In the genomic region with DNA sequence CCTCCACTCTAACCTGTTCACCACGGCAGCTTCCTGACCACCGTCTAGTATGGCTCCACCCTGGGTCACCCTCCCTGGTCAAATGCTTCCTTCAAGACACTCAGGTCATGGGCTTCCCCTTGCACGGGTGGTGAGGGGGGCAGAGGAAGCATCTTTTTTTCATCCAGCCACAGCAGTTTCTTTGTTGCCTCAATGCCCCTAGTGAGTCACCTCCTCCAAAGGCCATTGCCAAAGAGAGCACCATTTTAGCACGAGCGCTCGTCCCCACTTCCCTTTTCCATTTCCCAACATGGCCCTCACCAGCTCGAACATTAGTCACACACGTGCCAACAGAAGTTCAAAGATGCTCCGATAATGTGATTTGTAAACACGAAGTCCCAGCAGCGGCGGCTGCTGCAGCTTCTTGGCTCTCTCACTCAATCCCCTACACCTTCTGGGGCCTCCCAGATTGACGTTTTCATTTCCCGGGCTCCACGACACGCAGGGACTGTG, we compare ENCODE assay signal across 10 cellular contexts.
A peak's percentile ranks its signal among the peaks of the same experiment; 100 is the strongest.
DNase-seq lines count a peak whose midpoint lies in the region; ATAC-seq and TF ChIP-seq lines count a peak whose summit lies in the region.
"Had no signal": no experiment of that assay in that cellular context is flagged by ENCODE, and none has a peak within 500 bp of the region (broad histone marks: within the 10 kb centered on the region; RNA-seq: fewer than 3 reads in every experiment).

No MANE protein-coding gene starts in this region.

- no peak overlapping the region for H3K4me2 ChIP-seq in IMR-90 (ENCODE audit: low read depth, low read length)

- peak overlapping the region; percentile 7 for H2AFZ ChIP-seq in IMR-90 (replicated peaks; ENCODE audit: low read length, poor library complexity)

- H3K27ac ChIP-seq in IMR-90 (ENCODE audit: insufficient read depth, low read length) (no peak overlapping the region), right lobe of liver (no peak overlapping the region)

- no peaks in the 10 kb centered on the region for H3K36me3 ChIP-seq in IMR-90 (ENCODE audit: control insufficient read depth, insufficient read depth, low read length)
- no peaks in the 10 kb centered on the region for H3K36me3 ChIP-seq in right lobe of liver
- H3K36me3 ChIP-seq: HAP-1 had no signal

- in situ Hi-C loops in IMR-90 (cut with MboI; ENCODE audit: low sequenced_read_pairs), result no loop called here

- H3K4me3 ChIP-seq in IMR-90 (ENCODE audit: insufficient read depth, low read depth, low read length) (no peak overlapping the region), right lobe of liver (no peak overlapping the region)
- H3K4me3 ChIP-seq: HAP-1 had no signal

- no peak for TF ChIP-seq POLR2A in IMR-90 (IDR thresholded peaks at IDR 0.05; ENCODE audit: low read depth, low read length)
- TF ChIP-seq POLR2A in right lobe of liver (IDR thresholded peaks at IDR 0.05), result no peak

- DNase-seq in IMR-90, result peak; percentile 31
- DNase-seq in activated naive CD8-positive, alpha-beta T cell treated with anti-CD3 and anti-CD28 coated beads for 36 hours, result peak; percentile 20
- DNase-seq in right lobe of liver, result peak in 1 of 3 donors; percentile 35
- peak in 1 of 2 donors; percentile 56 for DNase-seq in stimulated activated naive CD8-positive, alpha-beta T cell treated with anti-CD3 and anti-CD28 coated beads, Interleukin-15, amount 100 ng/mL, for 72 hours
- no peak for DNase-seq in epidermal melanocyte (ENCODE audit: insufficient read length, low spot score)
- DNase-seq in NCI-H1417 (lab: John Stamatoyannopoulos, UW), result no peak
- no peak for DNase-seq in inferior parietal cortex (ENCODE audit: extremely low spot score)
- DNase-seq: NCI-H748 treated with DMSO at 0.1 percent for 48 hours had no signal

- ATAC-seq in IMR-90 (ENCODE audit: low read depth) (peak; percentile 32), right lobe of liver (peak; percentile 42 to 72 (median 56)), HG03025 (IDR thresholded peaks at IDR 0.05; ENCODE audit: low FRiP score, unreplicated experiment) (no peak)
- ATAC-seq in stimulated activated naive CD8-positive, alpha-beta T cell treated with anti-CD3 and anti-CD28 coated beads, Interleukin-15, amount 100 ng/mL, for 72 hours, result peak; percentile 88

- H2AK9ac ChIP-seq in IMR-90 (replicated peaks; ENCODE audit: low read depth, low read length, poor library complexity), result peak overlapping the region; percentile 58

- no peak overlapping the region for H4K8ac ChIP-seq in IMR-90 (ENCODE audit: low read depth in 2 of 2, low read length in 2 of 2)

- TF ChIP-seq RAD21 in IMR-90 (IDR thresholded peaks at IDR 0.05; ENCODE audit: low read length), result no peak

- no peaks in the 10 kb centered on the region for H3K27me3 ChIP-seq in IMR-90 (ENCODE audit: control insufficient read depth, insufficient read depth, low read length)
- H3K27me3 ChIP-seq in right lobe of liver, result no peaks in the 10 kb centered on the region

- peaks cover 6% of the 10 kb centered on the region; the same call in 1 of the 2 replicates for H3K9me3 ChIP-seq in IMR-90 (ENCODE audit: control insufficient read depth, insufficient read depth, low read length)
- no peaks in the 10 kb centered on the region for H3K9me3 ChIP-seq in right lobe of liver
- H3K9me3 ChIP-seq: HAP-1 had no signal

- H3K4me1 Mint-ChIP-seq in activated naive CD8-positive, alpha-beta T cell treated with anti-CD3 and anti-CD28 coated beads for 36 hours, result peaks cover 16% of the 10 kb centered on the region
- H3K4me1 Mint-ChIP-seq in stimulated activated naive CD8-positive, alpha-beta T cell treated with anti-CD3 and anti-CD28 coated beads, Interleukin-15, amount 100 ng/mL, for 72 hours, result peaks cover 18% of the 10 kb centered on the region

- no peaks in the 10 kb centered on the region for H3K27me3 Mint-ChIP-seq in activated naive CD8-positive, alpha-beta T cell treated with anti-CD3 and anti-CD28 coated beads for 36 hours
- H3K27me3 Mint-ChIP-seq in stimulated activated naive CD8-positive, alpha-beta T cell treated with anti-CD3 and anti-CD28 coated beads, Interleukin-15, amount 100 ng/mL, for 72 hours, result no peaks in the 10 kb centered on the region

- H2BK20ac ChIP-seq in IMR-90 (ENCODE audit: low read depth, low read length), result no peak overlapping the region

- TF ChIP-seq CTCF in IMR-90 (conservative IDR thresholded peaks at IDR 0.05; ENCODE audit: low read depth, low read length) (no peak), right lobe of liver (IDR thresholded peaks at IDR 0.05) (no peak)

- no peak overlapping the region for H3K23ac ChIP-seq in IMR-90 (ENCODE audit: low read depth, low read length)

- intact Hi-C loops in IMR-90 (cut with micrococcal nuclease) (no loop called here), right lobe of liver (cut with DNase I) (no loop called here)

- H2AK5ac ChIP-seq in IMR-90 (ENCODE audit: low read depth, low read length), result no peak overlapping the region; the same call in 1 of the 2 replicates

- H3K56ac ChIP-seq in IMR-90 (ENCODE audit: extremely low read depth, insufficient read depth, low read length), result no peak overlapping the region

- H3K9me1 ChIP-seq in IMR-90 (ENCODE audit: insufficient read depth, low read length), result 0 out of 2 replicates have a peak, but pooled peaks cover 5% of the 10 kb centered on the region

- H3K18ac ChIP-seq in IMR-90 (ENCODE audit: low read depth, low read length), result no peak overlapping the region

- no peak overlapping the region for H2BK15ac ChIP-seq in IMR-90 (ENCODE audit: low read depth, low read length)

- no peak overlapping the region for H2BK5ac ChIP-seq in IMR-90 (ENCODE audit: low read depth, low read length, poor library complexity, severe bottlenecking)

- H3K14ac ChIP-seq in IMR-90 (replicated peaks; ENCODE audit: low read depth, low read length), result no peak overlapping the region

- no peaks in the 10 kb centered on the region; the same call in 1 of the 2 replicates for H3K4me1 ChIP-seq in IMR-90 (ENCODE audit: control insufficient read depth, insufficient read depth, low read length)
- no peaks in the 10 kb centered on the region for H3K4me1 ChIP-seq in right lobe of liver
- H3K4me1 ChIP-seq: HAP-1 had no signal

- CTCF ChIA-PET in IMR-90 (lab: Yijun Ruan, JAX), result interaction anchor here (0.6 kb wide), 1 partner anchor 30 kb away, joined by 3 read pairs; no protein-coding TSS in a partner anchor

- no TSS peak for BruUV-seq in IMR-90 (replicated peaks; lab: Mats Ljungman, UMichigan)

- H3K4ac ChIP-seq in IMR-90 (ENCODE audit: low read depth, low read length), result no peak overlapping the region

- H4K5ac ChIP-seq in IMR-90 (ENCODE audit: low read depth, low read length), result no peak overlapping the region

- H3K27ac Mint-ChIP-seq in activated naive CD8-positive, alpha-beta T cell treated with anti-CD3 and anti-CD28 coated beads for 36 hours, result peak overlapping the region; percentile 61
- H3K27ac Mint-ChIP-seq in stimulated activated naive CD8-positive, alpha-beta T cell treated with anti-CD3 and anti-CD28 coated beads, Interleukin-15, amount 100 ng/mL, for 72 hours, result no peak overlapping the region

- dilution Hi-C loops in IMR-90 (cut with HindIII; ENCODE audit: low sequenced_read_pairs, unreplicated experiment), result no loop called here

- 23% methylated on average over 6 of the region's 16 CpGs; no CpG with 5 or more reads in 1 of the 2 experiments for WGBS in IMR-90 (ENCODE audit: extremely low coverage in 2 of 2, insufficient read length in 1 of 2), 2 experiments
- WGBS in right lobe of liver (ENCODE audit: insufficient coverage, low coverage, low lambda C conversion rate, missing lambda C conversion rate), result 35% methylated on average over 15 of the region's 16 CpGs

- H3K9me3 Mint-ChIP-seq in activated naive CD8-positive, alpha-beta T cell treated with anti-CD3 and anti-CD28 coated beads for 36 hours, result peaks cover 7% of the 10 kb centered on the region
- H3K9me3 Mint-ChIP-seq in stimulated activated naive CD8-positive, alpha-beta T cell treated with anti-CD3 and anti-CD28 coated beads, Interleukin-15, amount 100 ng/mL, for 72 hours, result peaks cover 8 to 15% of the 10 kb centered on the region in 2 donors

- POLR2A ChIA-PET in IMR-90 (lab: Charles Lee; ENCODE audit: unreplicated experiment), result no interaction called here

- no peaks in the 10 kb centered on the region; the same call in 1 of the 2 replicates for H4K20me1 ChIP-seq in IMR-90 (ENCODE audit: insufficient read depth, low read length)

- no peak overlapping the region for H2BK120ac ChIP-seq in IMR-90 (ENCODE audit: low read depth, low read length)

- H3K79me1 ChIP-seq in IMR-90 (ENCODE audit: low read depth in 1 of 2, low read length in 2 of 2), result no peaks in the 10 kb centered on the region

- no peak overlapping the region for H3K9ac ChIP-seq in IMR-90 (ENCODE audit: low read depth, low read length)

- no peak overlapping the region for H3K4me3 Mint-ChIP-seq in activated naive CD8-positive, alpha-beta T cell treated with anti-CD3 and anti-CD28 coated beads for 36 hours
- H3K4me3 Mint-ChIP-seq in stimulated activated naive CD8-positive, alpha-beta T cell treated with anti-CD3 and anti-CD28 coated beads, Interleukin-15, amount 100 ng/mL, for 72 hours, result peak overlapping the region in 1 of 2 donors; percentile 13

- H3K36me3 Mint-ChIP-seq in activated naive CD8-positive, alpha-beta T cell treated with anti-CD3 and anti-CD28 coated beads for 36 hours, result peaks cover 1% of the 10 kb centered on the region

- no peak overlapping the region for H4K91ac ChIP-seq in IMR-90 (ENCODE audit: insufficient read depth, low read depth, low read length)

TF ChIP-seq in IMR-90, 13 proteins besides CTCF, POLR2A, EP300 and RAD21:
- TF ChIP-seq BHLHE40 (IDR thresholded peaks at IDR 0.05; ENCODE audit: low read depth, low read length) (peak; percentile 94), MAFK (IDR thresholded peaks at IDR 0.05; ENCODE audit: low read depth, low read length) (no peak), RFX5 (IDR thresholded peaks at IDR 0.05; ENCODE audit: low read depth, low read length) (no peak), FOS (IDR thresholded peaks at IDR 0.05; ENCODE audit: low read depth, low read length) (0 out of 2 replicates have a peak, but pooled peaks have one; percentile 9), MXI1 (IDR thresholded peaks at IDR 0.05; ENCODE audit: borderline replicate concordance, low read depth, low read length) (no peak), CEBPB (IDR thresholded peaks at IDR 0.05; ENCODE audit: low read depth, low read length) (peak; percentile 21; the same call in 1 of the 2 replicates), CHD1 (IDR thresholded peaks at IDR 0.05; ENCODE audit: low read depth, low read length) (no peak), USF2 (IDR thresholded peaks at IDR 0.05; ENCODE audit: low read depth, low read length) (no peak), RCOR1 (IDR thresholded peaks at IDR 0.05; ENCODE audit: insufficient replicate concordance, low read length) (no peak), NFE2L2 (IDR thresholded peaks at IDR 0.05; ENCODE audit: low read depth, low read length) (no peak)

Comparison
In these comparisons a context has a peak if more than half of its experiments do, and no peak if none do; other contexts are left out.
1. DNase-seq: peak in IMR-90 (single experiment) and activated naive CD8-positive, alpha-beta T cell treated with anti-CD3 and anti-CD28 coated beads for 36 hours (single experiment); none in epidermal melanocyte (single experiment), NCI-H1417 (0 of 3) and inferior parietal cortex (single experiment).